13 cellular contexts compared by ENCODE assay signal in genomic region chr1:68329096-68329835, GRCh38.
DNase-seq lines count a peak whose midpoint lies in the region; FAIRE-seq and TF ChIP-seq lines count a peak whose summit lies in the region.
"Had no signal": no experiment of that assay in that cellular context is flagged by ENCODE, and none has a peak within 500 bp of the region (broad histone marks: within the 10 kb centered on the region; RNA-seq: fewer than 3 reads in every experiment).

No MANE protein-coding gene starts in this region.

- 36 to 74% (median 55%) methylated on average over 1 of the region's 1 CpG for WGBS in spleen, 5 donors

- dilution Hi-C loops in endothelial cell of umbilical vein (cut with MboI; ENCODE audit: extremely low pct_ligation_motif_present, low sequenced_read_pairs), result loop anchor here (25.0 kb wide), 1 partner anchor 192 kb away; no protein-coding TSS in a partner anchor

- POLR2A ChIA-PET in endothelial cell of umbilical vein (lab: Charles Lee), result interaction anchor here (0.6 kb wide), 1 partner anchor 175 kb away, joined by 9 read pairs; no protein-coding TSS in a partner anchor

- no peaks in the 10 kb centered on the region for H3K79me2 ChIP-seq in endothelial cell of umbilical vein (ENCODE audit: control insufficient read depth, insufficient read depth, low read length)
- no peaks in the 10 kb centered on the region for H3K79me2 ChIP-seq in Karpas-422 (ENCODE audit: low read length)

- H3K4me2 ChIP-seq in endothelial cell of umbilical vein (ENCODE audit: insufficient read depth, low read length) (no peak overlapping the region), Karpas-422 (ENCODE audit: low read depth, low read length, poor library complexity, severe bottlenecking) (no peak overlapping the region)
- H3K4me2 ChIP-seq: A549, BLaER1 had no signal

- H3K9me2 ChIP-seq in Karpas-422 (replicated peaks; ENCODE audit: insufficient read depth, low read length), result no peaks in the 10 kb centered on the region

- DNase-seq in amniotic epithelial cell (ENCODE audit: low read depth) (peak; percentile 50), endothelial cell of umbilical vein (ENCODE audit: low read depth, low spot score) (peak; percentile 73), iris pigment epithelial cell (ENCODE audit: low read depth) (peak; percentile 13), spleen (no peak), DMS 273 treated with DMSO at 0.1 percent for 48 hours (lab: John Stamatoyannopoulos, UW) (no peak), Karpas-422 (no peak), epidermal melanocyte (ENCODE audit: insufficient read length, low spot score) (no peak)
- DNase-seq in activated CD4-positive, alpha-beta T cell treated with anti-CD3 and anti-CD28 coated beads for 4 hours, result no peak
- DNase-seq: CD8-positive, alpha-beta memory T cell had no signal

- H3K4me1 ChIP-seq in endothelial cell of umbilical vein (ENCODE audit: control insufficient read depth, extremely low read depth, insufficient read depth, low read length), result peaks cover 29% of the 10 kb centered on the region
- peaks cover 0 to 11% (median 0%) of the 10 kb centered on the region in 6 donors for H3K4me1 ChIP-seq in spleen
- H3K4me1 ChIP-seq in Karpas-422 (ENCODE audit: low read length), result no peaks in the 10 kb centered on the region
- H3K4me1 ChIP-seq: A549, BLaER1 had no signal

- CTCF ChIA-PET in endothelial cell of umbilical vein (lab: Charles Lee), result interaction anchor here (1.4 to 5.1 kb wide), 5 partner anchors 8 to 213 kb away, joined by 3 to 34 read pairs (median 18); no protein-coding TSS in a partner anchor

- H3K9me1 ChIP-seq in endothelial cell of umbilical vein (replicated peaks; ENCODE audit: control insufficient read depth, extremely low read depth, insufficient read depth, low read length), result no peaks in the 10 kb centered on the region

- H4K20me1 ChIP-seq in endothelial cell of umbilical vein (replicated peaks; ENCODE audit: control insufficient read depth, extremely low read depth, insufficient read depth, low read length) (no peaks in the 10 kb centered on the region), Karpas-422 (ENCODE audit: insufficient read depth, low read depth, low read length) (no peaks in the 10 kb centered on the region)
- H4K20me1 ChIP-seq: BLaER1 had no signal

- H3K36me3 ChIP-seq in endothelial cell of umbilical vein (ENCODE audit: control insufficient read depth in 2 of 2, extremely low read depth in 1 of 2, insufficient read depth in 2 of 2, low read length in 2 of 2) (no peaks in the 10 kb centered on the region), spleen (no peaks in the 10 kb centered on the region), Karpas-422 (ENCODE audit: insufficient read depth, low read length) (no peaks in the 10 kb centered on the region)
- H3K36me3 ChIP-seq: BLaER1 had no signal

- FAIRE-seq in endothelial cell of umbilical vein (lab: Jason Lieb, UNC), result no peak
- FAIRE-seq: A549, H1 had no signal

- H3K9ac ChIP-seq in endothelial cell of umbilical vein (replicated peaks; ENCODE audit: extremely low read depth, insufficient read depth, low read length) (no peak overlapping the region), Karpas-422 (ENCODE audit: low read length) (no peak overlapping the region)
- H3K9ac ChIP-seq: BLaER1 had no signal

- H2AFZ ChIP-seq in endothelial cell of umbilical vein (ENCODE audit: low read depth, low read length) (no peak overlapping the region), Karpas-422 (ENCODE audit: low read length) (no peak overlapping the region)

- BruUV-seq in endothelial cell of umbilical vein (replicated peaks; lab: Mats Ljungman, UMichigan), result no TSS peak

- TF ChIP-seq POLR2A in endothelial cell of umbilical vein (IDR thresholded peaks at IDR 0.05; ENCODE audit: low read depth, low read length), result no peak
- TF ChIP-seq POLR2A in spleen (IDR thresholded peaks at IDR 0.05), result no peak

- H3K9me3 ChIP-seq in endothelial cell of umbilical vein (replicated peaks; ENCODE audit: control insufficient read depth, insufficient read depth, low read length) (no peaks in the 10 kb centered on the region), spleen (no peaks in the 10 kb centered on the region), Karpas-422 (ENCODE audit: low read length) (no peaks in the 10 kb centered on the region)
- H3K9me3 ChIP-seq: A549, BLaER1 had no signal

- H3K27me3 ChIP-seq in endothelial cell of umbilical vein (ENCODE audit: control insufficient read depth in 2 of 2, insufficient read depth in 2 of 2, low read length in 2 of 2) (no peaks in the 10 kb centered on the region), spleen (replicated peaks in 1 of 7) (no peaks in the 10 kb centered on the region), Karpas-422 (ENCODE audit: low read length) (no peaks in the 10 kb centered on the region)
- H3K27me3 ChIP-seq: BLaER1 had no signal

- no peak overlapping the region for H3K27ac ChIP-seq in endothelial cell of umbilical vein (ENCODE audit: insufficient read depth, low read depth, low read length)
- H3K27ac ChIP-seq in spleen, result peak overlapping the region in 5 of 8 donors; percentile 10 to 48 (median 34)
- no peak overlapping the region for H3K27ac ChIP-seq in Karpas-422 (ENCODE audit: low read length)
- H3K27ac ChIP-seq: A549, BLaER1, HL-60 had no signal

- H3K4me3 ChIP-seq in endothelial cell of umbilical vein (replicated peaks in 1 of 3; ENCODE audit: insufficient read depth in 1 of 3, low read depth in 1 of 3, low read length in 3 of 3) (no peak overlapping the region), spleen (no peak overlapping the region), Karpas-422 (ENCODE audit: low read length) (no peak overlapping the region)
- H3K4me3 ChIP-seq: A549, BLaER1 had no signal

- intact Hi-C loops in endothelial cell of umbilical vein (cut with micrococcal nuclease), result no loop called here
- intact Hi-C loops in spleen (cut with DNase I; ENCODE audit: low total_unique reads), result no loop called here

- no peak for TF ChIP-seq CTCF in endothelial cell of umbilical vein (IDR thresholded peaks at IDR 0.05; ENCODE audit: extremely low read depth in 1 of 2, insufficient read depth in 1 of 2, low read depth in 1 of 2, low read length in 2 of 2)
- TF ChIP-seq CTCF in spleen (IDR thresholded peaks at IDR 0.05 in 8 of 11, conservative IDR thresholded peaks at IDR 0.05 in 3 of 11), result no peak

TF ChIP-seq in endothelial cell of umbilical vein, 7 proteins besides CTCF, POLR2A, EP300 and RAD21:
- TF ChIP-seq EZH2 (IDR thresholded peaks at IDR 0.05; ENCODE audit: borderline replicate concordance, low read depth, low read length, severe bottlenecking) (no peak), GATA2 (IDR thresholded peaks at IDR 0.05; ENCODE audit: insufficient read depth, insufficient read length, low read depth, low read length) (no peak), JUN (IDR thresholded peaks at IDR 0.05; ENCODE audit: borderline replicate concordance, insufficient read depth, insufficient read length, low read depth) (no peak), MAX (IDR thresholded peaks at IDR 0.05; ENCODE audit: insufficient read depth, insufficient read length) (no peak), FOS (IDR thresholded peaks at IDR 0.05; ENCODE audit: borderline replicate concordance, insufficient read depth, low read length) (no peak), POLR2AphosphoS5 (IDR thresholded peaks at IDR 0.05; ENCODE audit: insufficient read depth, low read depth, low read length) (no peak), MYC (IDR thresholded peaks at IDR 0.05; ENCODE audit: low read depth, low read length) (no peak)

Comparison
In these comparisons a context has a peak if more than half of its experiments do, and no peak if none do; other contexts are left out.
1. DNase-seq: peak in amniotic epithelial cell (single experiment), endothelial cell of umbilical vein (single experiment) and iris pigment epithelial cell (single experiment); none in spleen (single experiment), DMS 273 treated with DMSO at 0.1 percent for 48 hours (single experiment), activated CD4-positive, alpha-beta T cell treated with anti-CD3 and anti-CD28 coated beads for 4 hours (0 of 2), Karpas-422 (single experiment) and epidermal melanocyte (single experiment).
2. H3K27ac ChIP-seq: peak in spleen (5 of 8); none in endothelial cell of umbilical vein (single experiment) and Karpas-422 (single experiment).